1 cellular context compared by ENCODE assay signal in genomic region chr2:76193098-76193497, GRCh38.
TF ChIP-seq lines count a peak whose summit lies in the region.

No MANE protein-coding gene starts in this region.

TF ChIP-seq in HepG2, 621 proteins besides CTCF, POLR2A, EP300 and RAD21 (continued from another document):
- TF ChIP-seq ZNF512 (CRISPR knock-in tag; IDR thresholded peaks at IDR 0.05) = no peak
- TF ChIP-seq ZNF841 (CRISPR knock-in tag; IDR thresholded peaks at IDR 0.05; ENCODE audit: borderline replicate concordance) = no peak
- peak in 1 of 2 experiments; percentile 35; a peak in 1 of 4 replicates for TF ChIP-seq NR2F1 (CRISPR knock-in tag; IDR thresholded peaks at IDR 0.05)
- peak; percentile 45; the same call in 1 of the 2 replicates for TF ChIP-seq SOX5 (CRISPR knock-in tag; IDR thresholded peaks at IDR 0.05; ENCODE audit: borderline replicate concordance)
- TF ChIP-seq HBP1 (CRISPR knock-in tag; IDR thresholded peaks at IDR 0.05; ENCODE audit: low read depth) = no peak
- TF ChIP-seq HOMEZ (CRISPR knock-in tag; IDR thresholded peaks at IDR 0.05; ENCODE audit: low read depth) = peak; percentile 84; the same call in 1 of the 2 replicates
- no peak for TF ChIP-seq ZNF564 (CRISPR knock-in tag; IDR thresholded peaks at IDR 0.05)
- peak; percentile 77 for TF ChIP-seq SKI (IDR thresholded peaks at IDR 0.05; ENCODE audit: partially characterized antibody)
- peak; percentile 67 for TF ChIP-seq ARID3A (IDR thresholded peaks at IDR 0.05; ENCODE audit: low read depth, low read length)
- TF ChIP-seq ZNF761 (CRISPR knock-in tag; conservative IDR thresholded peaks at IDR 0.05) = no peak
- no peak for TF ChIP-seq SOX6 (IDR thresholded peaks at IDR 0.05)
- peak; percentile 54 for TF ChIP-seq SOX6 (CRISPR knock-in tag; IDR thresholded peaks at IDR 0.05)
- no peak for TF ChIP-seq KDM1A (CRISPR knock-in tag; IDR thresholded peaks at IDR 0.05)
- TF ChIP-seq HMG20A (CRISPR knock-in tag; IDR thresholded peaks at IDR 0.05; ENCODE audit: borderline replicate concordance) = peak; percentile 49; the same call in 1 of the 2 replicates
- 0 out of 2 replicates have a peak, but pooled peaks have one; percentile 54 for TF ChIP-seq ISL2 (CRISPR knock-in tag; IDR thresholded peaks at IDR 0.05)
- TF ChIP-seq BCL6 (CRISPR knock-in tag; IDR thresholded peaks at IDR 0.05) = peak; percentile 44
- TF ChIP-seq ZNF224 (CRISPR knock-in tag; IDR thresholded peaks at IDR 0.05) = no peak
- TF ChIP-seq NCOA2 (CRISPR knock-in tag; IDR thresholded peaks at IDR 0.05) = peak; percentile 63
- TF ChIP-seq TFE3 (CRISPR knock-in tag; IDR thresholded peaks at IDR 0.05) = peak; percentile 24; the same call in 1 of the 2 replicates
- TF ChIP-seq ZFAT (CRISPR knock-in tag; conservative IDR thresholded peaks at IDR 0.05) = no peak
- no peak for TF ChIP-seq POLR2AphosphoS5 (IDR thresholded peaks at IDR 0.05; ENCODE audit: low read depth, low read length)
- TF ChIP-seq TBL1XR1 (IDR thresholded peaks at IDR 0.05; ENCODE audit: borderline replicate concordance, low read length, partially characterized antibody) = peak; percentile 55
- peak; percentile 89 for TF ChIP-seq TCF7 (IDR thresholded peaks at IDR 0.05; ENCODE audit: low read depth)
- no peak for TF ChIP-seq NFKBIZ (CRISPR knock-in tag; IDR thresholded peaks at IDR 0.05)
- no peak for TF ChIP-seq PREB (CRISPR knock-in tag; IDR thresholded peaks at IDR 0.05)
- TF ChIP-seq EHMT2 (IDR thresholded peaks at IDR 0.05; ENCODE audit: borderline replicate concordance, low read depth, low read length) = peak; percentile 89; the same call in 1 of the 2 replicates
- peak; percentile 28; the same call in 1 of the 2 replicates for TF ChIP-seq TBX2 (CRISPR knock-in tag; IDR thresholded peaks at IDR 0.05; ENCODE audit: borderline replicate concordance)
- peak; percentile 71 for TF ChIP-seq FOXA3 (CRISPR knock-in tag; IDR thresholded peaks at IDR 0.05)
- TF ChIP-seq HNF4A (CRISPR knock-in tag; IDR thresholded peaks at IDR 0.05) = peak; percentile 70
- TF ChIP-seq ZNF350 (CRISPR knock-in tag; IDR thresholded peaks at IDR 0.05; ENCODE audit: borderline replicate concordance, low read depth) = no peak
- peak; percentile 68 for TF ChIP-seq NR2F6 (IDR thresholded peaks at IDR 0.05)
- no peak for TF ChIP-seq NR2F6 (CRISPR knock-in tag; IDR thresholded peaks at IDR 0.05)
- TF ChIP-seq CEBPG (CRISPR knock-in tag; IDR thresholded peaks at IDR 0.05) = peak; percentile 71
- 0 out of 2 replicates have a peak, but pooled peaks have one; percentile 26 for TF ChIP-seq HDAC2 (CRISPR knock-in tag; IDR thresholded peaks at IDR 0.05)
- TF ChIP-seq FOXA1 (IDR thresholded peaks at IDR 0.05) = no peak
- TF ChIP-seq FOXA1 (CRISPR knock-in tag; IDR thresholded peaks at IDR 0.05) = peak; percentile 84
- 0 out of 2 replicates have a peak, but pooled peaks have one; percentile 49 for TF ChIP-seq MBD4 (IDR thresholded peaks at IDR 0.05; ENCODE audit: borderline replicate concordance, low read length)
- no peak for TF ChIP-seq SNAPC5 (CRISPR knock-in tag; IDR thresholded peaks at IDR 0.05; ENCODE audit: borderline replicate concordance)
- TF ChIP-seq NFIC (IDR thresholded peaks at IDR 0.05; ENCODE audit: low read length) = peak; percentile 82
- no peak for TF ChIP-seq FOXP1 (IDR thresholded peaks at IDR 0.05)
- 0 out of 2 replicates have a peak, but pooled peaks have one; percentile 33 for TF ChIP-seq FOXP1 (CRISPR knock-in tag; IDR thresholded peaks at IDR 0.05)
- peak; percentile 25; the same call in 1 of the 2 replicates for TF ChIP-seq CEBPB (IDR thresholded peaks at IDR 0.05; ENCODE audit: borderline replicate concordance, low read depth, low read length)
- TF ChIP-seq ARID5B (CRISPR knock-in tag; IDR thresholded peaks at IDR 0.05) = peak; percentile 85
- no peak for TF ChIP-seq CREBL2 (CRISPR knock-in tag; IDR thresholded peaks at IDR 0.05; ENCODE audit: borderline replicate concordance)
- TF ChIP-seq HNF1A (IDR thresholded peaks at IDR 0.05; ENCODE audit: low read depth) = peak; percentile 46
- no peak for TF ChIP-seq HNF1A (CRISPR knock-in tag; IDR thresholded peaks at IDR 0.05; ENCODE audit: borderline replicate concordance)
TF ChIP-seq in HepG2: peak in this region for 39.
